ENCODE assay signal across 1 cellular context in the genomic region with DNA sequence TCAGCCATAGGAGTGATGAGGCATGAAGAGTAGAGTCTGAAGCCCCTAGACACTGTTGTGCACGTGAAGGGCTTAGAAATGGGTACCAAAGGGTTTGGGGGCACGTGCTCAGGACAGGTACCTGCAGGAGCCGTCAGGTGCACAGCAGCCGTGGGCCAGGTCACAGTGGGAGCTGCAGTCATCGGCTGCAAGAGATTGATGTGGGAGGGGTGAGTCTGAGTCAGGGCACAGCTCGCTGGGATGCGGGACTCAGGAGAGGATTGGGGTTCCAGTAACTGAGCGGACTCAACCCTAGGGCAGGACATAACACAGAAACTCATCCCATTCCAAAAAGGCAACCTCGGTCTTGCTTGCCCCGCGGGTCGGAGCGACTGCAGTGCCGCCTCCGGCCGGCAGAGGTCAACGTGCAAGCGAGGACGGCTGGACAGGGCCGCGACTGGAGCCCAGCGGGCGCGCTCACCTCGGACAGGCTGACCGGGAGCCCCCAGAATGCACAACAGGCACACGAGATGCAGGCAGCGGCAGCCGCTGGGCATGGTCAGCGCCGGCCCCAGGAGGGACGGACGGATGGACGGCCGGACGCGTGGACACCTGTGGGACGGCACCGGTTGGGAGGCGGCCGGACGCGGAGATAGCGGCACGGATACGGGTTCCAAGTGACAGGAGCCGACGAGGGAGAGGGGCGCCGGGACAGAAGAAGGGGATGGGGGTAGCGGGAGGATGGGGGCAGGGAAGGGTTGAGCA.
A peak's percentile ranks its signal among the peaks of the same experiment; 100 is the strongest.
TF ChIP-seq lines count a peak whose summit lies in the region.

No MANE protein-coding gene starts in this region.

TF ChIP-seq in K562, 482 proteins besides CTCF, POLR2A, EP300 and RAD21 (continued from another document and continues in another):
- TF ChIP-seq, protein P1, sequence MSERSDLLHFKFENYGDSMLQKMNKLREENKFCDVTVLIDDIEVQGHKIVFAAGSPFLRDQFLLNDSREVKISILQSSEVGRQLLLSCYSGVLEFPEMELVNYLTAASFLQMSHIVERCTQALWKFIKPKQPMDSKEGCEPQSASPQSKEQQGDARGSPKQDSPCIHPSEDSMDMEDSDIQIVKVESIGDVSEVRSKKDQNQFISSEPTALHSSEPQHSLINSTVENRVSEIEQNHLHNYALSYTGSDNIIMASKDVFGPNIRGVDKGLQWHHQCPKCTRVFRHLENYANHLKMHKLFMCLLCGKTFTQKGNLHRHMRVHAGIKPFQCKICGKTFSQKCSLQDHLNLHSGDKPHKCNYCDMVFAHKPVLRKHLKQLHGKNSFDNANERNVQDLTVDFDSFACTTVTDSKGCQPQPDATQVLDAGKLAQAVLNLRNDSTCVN (CRISPR knock-in tag; IDR thresholded peaks at IDR 0.05), result no peak
- TF ChIP-seq ZFP36 (IDR thresholded peaks at IDR 0.05; ENCODE audit: low read depth, low read length, partially characterized antibody), result peak; percentile 5
- TF ChIP-seq TRIM24 (IDR thresholded peaks at IDR 0.05), result peak in 1 of 2 experiments; percentile 53; a peak in 1 of 4 replicates
- TF ChIP-seq BCOR (IDR thresholded peaks at IDR 0.05), result peak; percentile 70; the same call in 1 of the 2 replicates
- TF ChIP-seq ZNF408 (CRISPR knock-in tag; IDR thresholded peaks at IDR 0.05; ENCODE audit: low read depth), result no peak
- peak; percentile 53; the same call in 1 of the 2 replicates for TF ChIP-seq RBFOX2 (IDR thresholded peaks at IDR 0.05; ENCODE audit: low read depth, low read length)
- TF ChIP-seq NBN (IDR thresholded peaks at IDR 0.05; ENCODE audit: low read depth), result no peak
- TF ChIP-seq, protein P2, sequence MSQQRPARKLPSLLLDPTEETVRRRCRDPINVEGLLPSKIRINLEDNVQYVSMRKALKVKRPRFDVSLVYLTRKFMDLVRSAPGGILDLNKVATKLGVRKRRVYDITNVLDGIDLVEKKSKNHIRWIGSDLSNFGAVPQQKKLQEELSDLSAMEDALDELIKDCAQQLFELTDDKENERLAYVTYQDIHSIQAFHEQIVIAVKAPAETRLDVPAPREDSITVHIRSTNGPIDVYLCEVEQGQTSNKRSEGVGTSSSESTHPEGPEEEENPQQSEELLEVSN (IDR thresholded peaks at IDR 0.05; ENCODE audit: borderline replicate concordance in 1 of 2, extremely low read depth in 1 of 2, insufficient read depth in 1 of 2, insufficient read length in 1 of 2, low read depth in 1 of 2, low read length in 1 of 2, poor library complexity in 1 of 2, severe bottlenecking in 1 of 2), result peak in 1 of 2 experiments; percentile 52
- TF ChIP-seq RHOXF2B (CRISPR knock-in tag; conservative IDR thresholded peaks at IDR 0.05), result no peak
- no peak for TF ChIP-seq HMGXB4 (CRISPR knock-in tag; IDR thresholded peaks at IDR 0.05)
- TF ChIP-seq COPS2 (conservative IDR thresholded peaks at IDR 0.05), result no peak
- no peak for TF ChIP-seq CHD4 (IDR thresholded peaks at IDR 0.05; ENCODE audit: insufficient read depth, insufficient replicate concordance, low read depth, low read length, poor library complexity, severe bottlenecking)
- 0 out of 2 replicates have a peak, but pooled peaks have one; percentile 34 for TF ChIP-seq SUPT5H (IDR thresholded peaks at IDR 0.05)
- peak; percentile 39 for TF ChIP-seq FIP1L1 (IDR thresholded peaks at IDR 0.05; ENCODE audit: low read depth, low read length, poor library complexity, severe bottlenecking)
- no peak for TF ChIP-seq ZNF239 (CRISPR knock-in tag; IDR thresholded peaks at IDR 0.05)
- no peak for TF ChIP-seq FOXP4 (CRISPR knock-in tag; IDR thresholded peaks at IDR 0.05; ENCODE audit: borderline replicate concordance)
- TF ChIP-seq CBFA2T3 (IDR thresholded peaks at IDR 0.05), result no peak
- peak; percentile 38 for TF ChIP-seq HNRNPK (IDR thresholded peaks at IDR 0.05; ENCODE audit: low read depth, low read length, poor library complexity, severe bottlenecking)
- TF ChIP-seq DACH1 (IDR thresholded peaks at IDR 0.05; ENCODE audit: partially characterized antibody), result peak; percentile 12
- TF ChIP-seq SMARCC2 (IDR thresholded peaks at IDR 0.05; ENCODE audit: low read depth), result no peak
- peak; percentile 41; the same call in 1 of the 2 replicates for TF ChIP-seq ZBTB7A (IDR thresholded peaks at IDR 0.05; ENCODE audit: borderline replicate concordance, control insufficient read depth, low read depth, low read length)
- no peak for TF ChIP-seq THAP12 (CRISPR knock-in tag; IDR thresholded peaks at IDR 0.05)
- TF ChIP-seq MYBL2 (IDR thresholded peaks at IDR 0.05; ENCODE audit: low read depth), result no peak
- no peak for TF ChIP-seq MYBL2 (CRISPR knock-in tag; IDR thresholded peaks at IDR 0.05; ENCODE audit: borderline replicate concordance)
- no peak for TF ChIP-seq ZNF436 (CRISPR knock-in tag; IDR thresholded peaks at IDR 0.05)
- TF ChIP-seq ZNF445 (CRISPR knock-in tag; IDR thresholded peaks at IDR 0.05; ENCODE audit: low read depth), result no peak
- TF ChIP-seq RB1 (IDR thresholded peaks at IDR 0.05; ENCODE audit: low read depth), result peak; percentile 82
- TF ChIP-seq NRF1 (conservative IDR thresholded peaks at IDR 0.05 in 1 of 2, IDR thresholded peaks at IDR 0.05 in 1 of 2), result 0 out of 4 replicates have a peak, but pooled peaks of 1 of the 2 experiments have one; percentile 37
- no peak for TF ChIP-seq ZNF695 (CRISPR knock-in tag; IDR thresholded peaks at IDR 0.05)
- TF ChIP-seq TAF1 (IDR thresholded peaks at IDR 0.05; ENCODE audit: control insufficient read depth, extremely low read depth, insufficient read depth, low read length, severe bottlenecking), result no peak
- TF ChIP-seq ZEB2 (IDR thresholded peaks at IDR 0.05), result 0 out of 2 replicates have a peak, but pooled peaks have one; percentile 34
- TF ChIP-seq YBX1 (IDR thresholded peaks at IDR 0.05), result no peak
- TF ChIP-seq PRDM10 (IDR thresholded peaks at IDR 0.05; ENCODE audit: partially characterized antibody), result peak; percentile 9
- no peak for TF ChIP-seq STAT5B (CRISPR knock-in tag; IDR thresholded peaks at IDR 0.05)
- TF ChIP-seq PKNOX1 (IDR thresholded peaks at IDR 0.05), result 0 out of 2 replicates have a peak, but pooled peaks have one; percentile 24
- 0 out of 4 replicates have a peak, but pooled peaks of 1 of the 2 experiments have one; percentile 13 for TF ChIP-seq SRF (CRISPR knock-in tag; IDR thresholded peaks at IDR 0.05)
- TF ChIP-seq HMG20B (CRISPR knock-in tag; IDR thresholded peaks at IDR 0.05), result no peak
- no peak for TF ChIP-seq DNMT1 (IDR thresholded peaks at IDR 0.05)
- TF ChIP-seq ATF7 (IDR thresholded peaks at IDR 0.05), result no peak
- no peak for TF ChIP-seq KDM4B (IDR thresholded peaks at IDR 0.05; ENCODE audit: borderline replicate concordance in 2 of 2, low read depth in 1 of 2)
- 0 out of 4 replicates have a peak, but pooled peaks of 1 of the 2 experiments have one; percentile 12 for TF ChIP-seq MLLT1 (IDR thresholded peaks at IDR 0.05)
- TF ChIP-seq, protein P3, sequence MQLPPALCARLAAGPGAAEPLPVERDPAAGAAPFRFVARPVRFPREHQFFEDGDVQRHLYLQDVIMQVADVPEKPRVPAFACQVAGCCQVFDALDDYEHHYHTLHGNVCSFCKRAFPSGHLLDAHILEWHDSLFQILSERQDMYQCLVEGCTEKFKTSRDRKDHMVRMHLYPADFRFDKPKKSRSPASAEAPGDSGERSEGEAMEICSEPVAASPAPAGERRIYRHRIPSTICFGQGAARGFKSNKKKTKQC (CRISPR knock-in tag; IDR thresholded peaks at IDR 0.05), result no peak
- TF ChIP-seq HDGF (IDR thresholded peaks at IDR 0.05), result no peak
- TF ChIP-seq MAFG (tag; conservative IDR thresholded peaks at IDR 0.05), result no peak
- TF ChIP-seq SRSF3 (IDR thresholded peaks at IDR 0.05; ENCODE audit: insufficient read depth, low read length), result no peak
- no peak for TF ChIP-seq FOXA1 (IDR thresholded peaks at IDR 0.05; ENCODE audit: borderline replicate concordance)
